14 cellular contexts compared by ENCODE assay signal in the genomic region with DNA sequence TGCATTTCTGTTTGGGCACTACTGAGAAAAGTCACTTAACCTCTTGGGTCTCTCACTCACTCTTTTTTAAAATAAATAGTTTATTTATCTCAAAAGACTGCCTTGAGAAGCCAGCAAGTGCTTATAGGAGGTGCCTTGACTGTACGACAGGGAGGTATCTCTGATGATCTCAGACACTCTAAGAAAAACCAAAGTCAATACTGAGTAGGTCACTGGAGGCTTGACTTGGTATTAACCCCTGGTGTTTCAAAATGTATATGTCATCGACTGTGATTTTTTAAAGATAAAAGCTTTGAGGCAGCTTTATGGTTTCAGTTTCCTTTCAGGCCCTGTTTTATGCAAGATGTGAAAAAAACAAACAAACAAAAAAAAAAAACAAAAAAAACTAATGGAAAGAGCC.
DNase-seq lines count a peak whose midpoint lies in the region; ATAC-seq, FAIRE-seq and TF ChIP-seq lines count a peak whose summit lies in the region.
"Had no signal": no experiment of that assay in that cellular context is flagged by ENCODE, and none has a peak within 500 bp of the region (broad histone marks: within the 10 kb centered on the region; RNA-seq: fewer than 3 reads in every experiment).

No MANE protein-coding gene starts in this region.

- in situ Hi-C loops in GM13977 (cut with MboI; ENCODE audit: low pct_unique_long_range_greater_than_20kb, low sequenced_read_pairs, unreplicated experiment): no loop called here

- H3K4me1 Mint-ChIP-seq in activated naive CD8-positive, alpha-beta T cell treated with anti-CD3 and anti-CD28 coated beads, Interleukin-2, amount 50 U/mL, for 24 hours: peaks cover 30% of the 10 kb centered on the region
- H3K4me1 Mint-ChIP-seq: nephron had no signal

- no peak overlapping the region for H3K4me3 Mint-ChIP-seq in activated naive CD8-positive, alpha-beta T cell treated with anti-CD3 and anti-CD28 coated beads, Interleukin-2, amount 50 U/mL, for 24 hours
- H3K4me3 Mint-ChIP-seq: nephron had no signal

- peaks cover 1% of the 10 kb centered on the region for H3K9me3 Mint-ChIP-seq in activated naive CD8-positive, alpha-beta T cell treated with anti-CD3 and anti-CD28 coated beads, Interleukin-2, amount 50 U/mL, for 24 hours

- DNase-seq in GM13977 (ENCODE audit: low spot score): peak; percentile 76
- no peak for DNase-seq in activated naive CD8-positive, alpha-beta T cell treated with anti-CD3 and anti-CD28 coated beads, Interleukin-2, amount 50 U/mL, for 24 hours
- DNase-seq in D341Med (ENCODE audit: low spot score): no peak
- no peak for DNase-seq in effector CD4-positive, alpha-beta T cell
- DNase-seq in DMS153 treated with DMSO at 0.1 percent for 48 hours (lab: John Stamatoyannopoulos, UW; ENCODE audit: unreplicated experiment): no peak
- DNase-seq in H54 (ENCODE audit: insufficient read length, low spot score): no peak
- DNase-seq: activated CD8-positive, alpha-beta memory T cell treated with anti-CD3 and anti-CD28 coated beads for 24 hours; NCI-H2081; stimulated activated CD4-positive, alpha-beta T cell treated with anti-CD3 and anti-CD28 coated beads, Interleukin-15, amount 100 ng/mL, for 24 hours; stomach had no signal

- H3K27me3 Mint-ChIP-seq in activated naive CD8-positive, alpha-beta T cell treated with anti-CD3 and anti-CD28 coated beads, Interleukin-2, amount 50 U/mL, for 24 hours: no peaks in the 10 kb centered on the region

- H3K27ac Mint-ChIP-seq in activated naive CD8-positive, alpha-beta T cell treated with anti-CD3 and anti-CD28 coated beads, Interleukin-2, amount 50 U/mL, for 24 hours: no peak overlapping the region
- H3K27ac Mint-ChIP-seq: nephron had no signal

- no peak for TF ChIP-seq CTCF in GM13977 (IDR thresholded peaks at IDR 0.05; ENCODE audit: extremely low read depth, insufficient read depth, missing control alignments)

- no peak for TF ChIP-seq POLR2A in H54 (IDR thresholded peaks at IDR 0.05; ENCODE audit: low read depth, low read length)

- peaks cover 6% of the 10 kb centered on the region for H3K36me3 Mint-ChIP-seq in activated naive CD8-positive, alpha-beta T cell treated with anti-CD3 and anti-CD28 coated beads, Interleukin-2, amount 50 U/mL, for 24 hours (ENCODE audit: low read depth)

- ATAC-seq in GM19395 (IDR thresholded peaks at IDR 0.05; ENCODE audit: unreplicated experiment): peak; percentile 76
- ATAC-seq in HG03103 (IDR thresholded peaks at IDR 0.05; ENCODE audit: low read depth, unreplicated experiment): peak; percentile 81
- ATAC-seq in activated naive CD8-positive, alpha-beta T cell treated with anti-CD3 and anti-CD28 coated beads, Interleukin-2, amount 50 U/mL, for 24 hours: peak; percentile 70

- FAIRE-seq in H54 (lab: Jason Lieb, UNC): no peak
- FAIRE-seq: GM19239 had no signal
